Comparison of ENCODE assay signal across 14 cellular contexts in genomic region chr15:61671736-61672135, GRCh38.
DNase-seq lines count a peak whose midpoint lies in the region; ATAC-seq and TF ChIP-seq lines count a peak whose summit lies in the region.
"Had no signal": no experiment of that assay in that cellular context is flagged by ENCODE, and none has a peak within 500 bp of the region (broad histone marks: within the 10 kb centered on the region; RNA-seq: fewer than 3 reads in every experiment).

No MANE protein-coding gene starts in this region.

- intact Hi-C loops in left cardiac atrium (cut with DNase I): no loop called here
- intact Hi-C loops in left ventricle myocardium inferior (cut with micrococcal nuclease): no loop called here
- intact Hi-C loops in right cardiac atrium (cut with DNase I): no loop called here
- intact Hi-C loops in gastrocnemius medialis (cut with DNase I; ENCODE audit: low total_unique reads): no loop called here

- H3K9me3 ChIP-seq in left ventricle myocardium inferior (replicated peaks) (no peaks in the 10 kb centered on the region), right cardiac atrium (ENCODE audit: control insufficient read depth, low read length) (no peaks in the 10 kb centered on the region), gastrocnemius medialis (no peaks in the 10 kb centered on the region)
- H3K9me3 ChIP-seq: BLaER1 treated with 17β-estradiol and CSF1 and Interleukin-3, amounts not matched to agents 10 nM and 100 nM had no signal

- WGBS in right cardiac atrium: 24% methylated on average over 6 of the region's 6 CpGs

- CTCF ChIA-PET in HEK293T (lab: Yijun Ruan, JAX): interaction anchor here (1.2 kb wide), 1 partner anchor 477 kb away, joined by 3 read pairs; no protein-coding TSS in a partner anchor

- ATAC-seq in left cardiac atrium (peak; percentile 49 to 57), right cardiac atrium (peak; percentile 40 to 75), gastrocnemius medialis (peak; percentile 78 to 96), GM21576 (IDR thresholded peaks at IDR 0.05; ENCODE audit: unreplicated experiment) (no peak)

- no peak overlapping the region for H3K4me3 ChIP-seq in left ventricle myocardium inferior
- no peak overlapping the region for H3K4me3 ChIP-seq in right cardiac atrium (ENCODE audit: low read length)
- H3K4me3 ChIP-seq in gastrocnemius medialis: no peak overlapping the region
- H3K4me3 ChIP-seq: BLaER1 treated with 17β-estradiol and CSF1 and Interleukin-3, amounts not matched to agents 10 nM and 100 nM had no signal

- no peak overlapping the region for H3K27ac ChIP-seq in left ventricle myocardium inferior (replicated peaks)
- H3K27ac ChIP-seq in right cardiac atrium (ENCODE audit: low read length): no peak overlapping the region
- H3K27ac ChIP-seq in gastrocnemius medialis: peak overlapping the region in 2 of 4 donors; percentile 47
- H3K27ac ChIP-seq: BLaER1 treated with 17β-estradiol and CSF1 and Interleukin-3, amounts not matched to agents 10 nM and 100 nM had no signal

- POLR2A ChIA-PET in HEK293T (lab: Yijun Ruan, JAX): no interaction called here

- TF ChIP-seq CTCF in left ventricle myocardium inferior (IDR thresholded peaks at IDR 0.05; ENCODE audit: borderline replicate concordance) (no peak), gastrocnemius medialis (IDR thresholded peaks at IDR 0.05 in 4 of 5, conservative IDR thresholded peaks at IDR 0.05 in 1 of 5) (no peak)

- DNase-seq in left cardiac atrium (no peak), left ventricle myocardium inferior (no peak), right cardiac atrium (peak in 2 of 3 donors; percentile 37 to 68), gastrocnemius medialis (peak; percentile 56 to 58), NCI-H2107 treated with DMSO at 0.1 percent for 48 hours (lab: John Stamatoyannopoulos, UW; ENCODE audit: unreplicated experiment) (no peak), HEK293T (ENCODE audit: extremely low spot score) (no peak)
- DNase-seq in central memory CD4-positive, alpha-beta T cell: no peak
- DNase-seq: ACHN; CD4-positive, CD25-positive, alpha-beta regulatory T cell; DMS53; GF-D8; HCEC 1CT had no signal

- no peak for TF ChIP-seq POLR2A in gastrocnemius medialis (IDR thresholded peaks at IDR 0.05)

- H3K36me3 ChIP-seq in left ventricle myocardium inferior (no peaks in the 10 kb centered on the region), gastrocnemius medialis (no peaks in the 10 kb centered on the region)
- H3K36me3 ChIP-seq: BLaER1 treated with 17β-estradiol and CSF1 and Interleukin-3, amounts not matched to agents 10 nM and 100 nM had no signal

- H3K4me1 ChIP-seq in left ventricle myocardium inferior: no peaks in the 10 kb centered on the region
- peaks cover 1% of the 10 kb centered on the region for H3K4me1 ChIP-seq in right cardiac atrium (ENCODE audit: control insufficient read depth, insufficient read depth, low read length)
- peaks cover 0 to 9% of the 10 kb centered on the region in 2 donors for H3K4me1 ChIP-seq in gastrocnemius medialis
- H3K4me1 ChIP-seq: BLaER1 treated with 17β-estradiol and CSF1 and Interleukin-3, amounts not matched to agents 10 nM and 100 nM had no signal

- H3K27me3 ChIP-seq in left ventricle myocardium inferior (ENCODE audit: low read depth) (peaks cover 15% of the 10 kb centered on the region), right cardiac atrium (ENCODE audit: control insufficient read depth, insufficient read depth) (no peaks in the 10 kb centered on the region), gastrocnemius medialis (no peaks in the 10 kb centered on the region)
- H3K27me3 ChIP-seq: BLaER1 treated with 17β-estradiol and CSF1 and Interleukin-3, amounts not matched to agents 10 nM and 100 nM had no signal

- in situ Hi-C loops in gastrocnemius medialis (cut with MboI; ENCODE audit: low sequenced_read_pairs in 4 of 4): no loop called here

TF ChIP-seq in HEK293T, 16 proteins besides CTCF, POLR2A, EP300 and RAD21:
- TF ChIP-seq ARNT (IDR thresholded peaks at IDR 0.05) (no peak), FOXK2 (IDR thresholded peaks at IDR 0.05) (no peak), BHLHE40 (IDR thresholded peaks at IDR 0.05; ENCODE audit: borderline replicate concordance) (no peak), NFRKB (IDR thresholded peaks at IDR 0.05) (no peak), ELF4 (IDR thresholded peaks at IDR 0.05) (no peak), FOXA1 (IDR thresholded peaks at IDR 0.05) (no peak), CTBP1 (IDR thresholded peaks at IDR 0.05; ENCODE audit: borderline replicate concordance) (no peak), LEF1 (IDR thresholded peaks at IDR 0.05; ENCODE audit: borderline replicate concordance) (no peak), SUZ12 (IDR thresholded peaks at IDR 0.05) (no peak), SP1 (IDR thresholded peaks at IDR 0.05) (no peak), HDGF (IDR thresholded peaks at IDR 0.05; ENCODE audit: borderline replicate concordance) (no peak), FOXM1 (IDR thresholded peaks at IDR 0.05; ENCODE audit: borderline replicate concordance) (no peak), ZNF384 (IDR thresholded peaks at IDR 0.05) (no peak), L3MBTL2 (conservative IDR thresholded peaks at IDR 0.05) (no peak), TARDBP (IDR thresholded peaks at IDR 0.05) (no peak)
- TF ChIP-seq, protein P1, sequence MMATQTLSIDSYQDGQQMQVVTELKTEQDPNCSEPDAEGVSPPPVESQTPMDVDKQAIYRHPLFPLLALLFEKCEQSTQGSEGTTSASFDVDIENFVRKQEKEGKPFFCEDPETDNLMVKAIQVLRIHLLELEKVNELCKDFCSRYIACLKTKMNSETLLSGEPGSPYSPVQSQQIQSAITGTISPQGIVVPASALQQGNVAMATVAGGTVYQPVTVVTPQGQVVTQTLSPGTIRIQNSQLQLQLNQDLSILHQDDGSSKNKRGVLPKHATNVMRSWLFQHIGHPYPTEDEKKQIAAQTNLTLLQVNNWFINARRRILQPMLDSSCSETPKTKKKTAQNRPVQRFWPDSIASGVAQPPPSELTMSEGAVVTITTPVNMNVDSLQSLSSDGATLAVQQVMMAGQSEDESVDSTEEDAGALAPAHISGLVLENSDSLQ (IDR thresholded peaks at IDR 0.05): no peak

Comparison
In these comparisons a context has a peak if more than half of its experiments do, and no peak if none do; other contexts are left out.
1. DNase-seq: peak in right cardiac atrium (2 of 3) and gastrocnemius medialis (2 of 2); none in left cardiac atrium (single experiment), left ventricle myocardium inferior (single experiment), NCI-H2107 treated with DMSO at 0.1 percent for 48 hours (single experiment), HEK293T (single experiment) and central memory CD4-positive, alpha-beta T cell (single experiment).